ENCODE assay signal across 1 cellular context in the genomic region with DNA sequence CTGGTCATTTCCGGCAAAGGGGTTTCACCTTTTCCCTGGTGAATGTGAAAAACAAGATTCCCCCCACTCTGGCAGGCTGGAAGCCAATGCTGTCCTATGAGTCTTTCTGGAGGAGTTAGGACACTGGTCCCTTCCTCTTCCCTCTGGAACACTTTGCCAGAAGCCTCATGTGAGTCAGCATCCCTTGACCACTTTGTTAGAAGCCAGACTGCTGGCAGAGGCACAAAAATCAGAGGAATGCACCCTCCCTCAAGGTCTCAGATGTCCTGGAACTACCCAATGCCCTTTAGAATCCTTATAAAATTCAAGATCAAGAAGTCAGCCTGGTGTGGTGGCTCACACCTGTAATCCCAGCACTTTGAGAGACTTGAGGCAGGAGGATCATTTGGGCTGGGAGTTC.
TF ChIP-seq lines count a peak whose summit lies in the region.

No MANE protein-coding gene starts in this region.

TF ChIP-seq in GM23338, 12 proteins besides CTCF, POLR2A, EP300 and RAD21 (continued from another document):
- TF ChIP-seq, protein P1, sequence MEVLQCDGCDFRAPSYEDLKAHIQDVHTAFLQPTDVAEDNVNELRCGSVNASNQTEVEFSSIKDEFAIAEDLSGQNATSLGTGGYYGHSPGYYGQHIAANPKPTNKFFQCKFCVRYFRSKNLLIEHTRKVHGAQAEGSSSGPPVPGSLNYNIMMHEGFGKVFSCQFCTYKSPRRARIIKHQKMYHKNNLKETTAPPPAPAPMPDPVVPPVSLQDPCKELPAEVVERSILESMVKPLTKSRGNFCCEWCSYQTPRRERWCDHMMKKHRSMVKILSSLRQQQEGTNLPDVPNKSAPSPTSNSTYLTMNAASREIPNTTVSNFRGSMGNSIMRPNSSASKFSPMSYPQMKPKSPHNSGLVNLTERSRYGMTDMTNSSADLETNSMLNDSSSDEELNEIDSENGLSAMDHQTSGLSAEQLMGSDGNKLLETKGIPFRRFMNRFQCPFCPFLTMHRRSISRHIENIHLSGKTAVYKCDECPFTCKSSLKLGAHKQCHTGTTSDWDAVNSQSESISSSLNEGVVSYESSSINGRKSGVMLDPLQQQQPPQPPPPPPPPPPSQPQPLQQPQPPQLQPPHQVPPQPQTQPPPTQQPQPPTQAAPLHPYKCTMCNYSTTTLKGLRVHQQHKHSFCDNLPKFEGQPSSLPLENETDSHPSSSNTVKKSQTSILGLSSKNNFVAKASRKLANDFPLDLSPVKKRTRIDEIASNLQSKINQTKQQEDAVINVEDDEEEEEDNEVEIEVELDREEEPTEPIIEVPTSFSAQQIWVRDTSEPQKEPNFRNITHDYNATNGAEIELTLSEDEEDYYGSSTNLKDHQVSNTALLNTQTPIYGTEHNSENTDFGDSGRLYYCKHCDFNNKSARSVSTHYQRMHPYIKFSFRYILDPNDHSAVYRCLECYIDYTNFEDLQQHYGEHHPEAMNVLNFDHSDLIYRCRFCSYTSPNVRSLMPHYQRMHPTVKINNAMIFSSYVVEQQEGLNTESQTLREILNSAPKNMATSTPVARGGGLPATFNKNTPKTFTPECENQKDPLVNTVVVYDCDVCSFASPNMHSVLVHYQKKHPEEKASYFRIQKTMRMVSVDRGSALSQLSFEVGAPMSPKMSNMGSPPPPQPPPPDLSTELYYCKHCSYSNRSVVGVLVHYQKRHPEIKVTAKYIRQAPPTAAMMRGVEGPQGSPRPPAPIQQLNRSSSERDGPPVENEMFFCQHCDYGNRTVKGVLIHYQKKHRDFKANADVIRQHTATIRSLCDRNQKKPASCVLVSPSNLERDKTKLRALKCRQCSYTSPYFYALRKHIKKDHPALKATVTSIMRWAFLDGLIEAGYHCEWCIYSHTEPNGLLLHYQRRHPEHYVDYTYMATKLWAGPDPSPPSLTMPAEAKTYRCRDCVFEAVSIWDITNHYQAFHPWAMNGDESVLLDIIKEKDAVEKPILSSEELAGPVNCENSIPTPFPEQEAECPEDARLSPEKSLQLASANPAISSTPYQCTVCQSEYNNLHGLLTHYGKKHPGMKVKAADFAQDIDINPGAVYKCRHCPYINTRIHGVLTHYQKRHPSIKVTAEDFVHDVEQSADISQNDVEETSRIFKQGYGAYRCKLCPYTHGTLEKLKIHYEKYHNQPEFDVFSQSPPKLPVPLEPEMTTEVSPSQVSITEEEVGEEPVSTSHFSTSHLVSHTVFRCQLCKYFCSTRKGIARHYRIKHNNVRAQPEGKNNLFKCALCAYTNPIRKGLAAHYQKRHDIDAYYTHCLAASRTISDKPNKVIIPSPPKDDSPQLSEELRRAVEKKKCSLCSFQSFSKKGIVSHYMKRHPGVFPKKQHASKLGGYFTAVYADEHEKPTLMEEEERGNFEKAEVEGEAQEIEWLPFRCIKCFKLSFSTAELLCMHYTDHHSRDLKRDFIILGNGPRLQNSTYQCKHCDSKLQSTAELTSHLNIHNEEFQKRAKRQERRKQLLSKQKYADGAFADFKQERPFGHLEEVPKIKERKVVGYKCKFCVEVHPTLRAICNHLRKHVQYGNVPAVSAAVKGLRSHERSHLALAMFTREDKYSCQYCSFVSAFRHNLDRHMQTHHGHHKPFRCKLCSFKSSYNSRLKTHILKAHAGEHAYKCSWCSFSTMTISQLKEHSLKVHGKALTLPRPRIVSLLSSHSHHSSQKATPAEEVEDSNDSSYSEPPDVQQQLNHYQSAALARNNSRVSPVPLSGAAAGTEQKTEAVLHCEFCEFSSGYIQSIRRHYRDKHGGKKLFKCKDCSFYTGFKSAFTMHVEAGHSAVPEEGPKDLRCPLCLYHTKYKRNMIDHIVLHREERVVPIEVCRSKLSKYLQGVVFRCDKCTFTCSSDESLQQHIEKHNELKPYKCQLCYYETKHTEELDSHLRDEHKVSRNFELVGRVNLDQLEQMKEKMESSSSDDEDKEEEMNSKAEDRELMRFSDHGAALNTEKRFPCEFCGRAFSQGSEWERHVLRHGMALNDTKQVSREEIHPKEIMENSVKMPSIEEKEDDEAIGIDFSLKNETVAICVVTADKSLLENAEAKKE (CRISPR knock-in tag; IDR thresholded peaks at IDR 0.05): no peak
- no peak for TF ChIP-seq ZNF331 (CRISPR knock-in tag; IDR thresholded peaks at IDR 0.05; ENCODE audit: low read depth)
- no peak for TF ChIP-seq NANOG (IDR thresholded peaks at IDR 0.05; ENCODE audit: borderline replicate concordance)
TF ChIP-seq in GM23338: peak in this region for 0.
